Comparison of ENCODE assay signal across 19 cellular contexts in genomic region chr12:76999157-76999556, GRCh38.
DNase-seq lines count a peak whose midpoint lies in the region; ATAC-seq, FAIRE-seq and TF ChIP-seq lines count a peak whose summit lies in the region.
"Had no signal": no experiment of that assay in that cellular context is flagged by ENCODE, and none has a peak within 500 bp of the region (broad histone marks: within the 10 kb centered on the region; RNA-seq: fewer than 3 reads in every experiment).

No MANE protein-coding gene starts in this region.

- H4K5ac ChIP-seq in IMR-90 (ENCODE audit: low read depth, low read length) (no peak overlapping the region), H1 (ENCODE audit: insufficient read length, low read depth, low read length) (no peak overlapping the region)

- H3K4me2 ChIP-seq in SK-N-SH (no peak overlapping the region), IMR-90 (ENCODE audit: low read depth, low read length) (no peak overlapping the region), H1 (ENCODE audit: insufficient read depth in 1 of 2, low read depth in 2 of 2, low read length in 2 of 2) (no peak overlapping the region)
- H3K4me2 ChIP-seq: BLaER1 had no signal

- dilution Hi-C loops in IMR-90 (cut with HindIII; ENCODE audit: low sequenced_read_pairs, unreplicated experiment): no loop called here

- peaks cover 2% of the 10 kb centered on the region; the same call in 1 of the 2 replicates for H3K23me2 ChIP-seq in H1 (ENCODE audit: low read depth, low read length)

- no peaks in the 10 kb centered on the region for H3F3A ChIP-seq in SK-N-SH (replicated peaks; ENCODE audit: insufficient read depth)

- H2AK5ac ChIP-seq in IMR-90 (ENCODE audit: low read depth, low read length): no peak overlapping the region
- H2AK5ac ChIP-seq in H1 (ENCODE audit: low read depth, low read length): no peak overlapping the region

- intact Hi-C loops in IMR-90 (cut with micrococcal nuclease) (no loop called here), left colon (cut with DNase I, micrococcal nuclease) (no loop called here)

- H3K79me2 ChIP-seq in SK-N-SH (ENCODE audit: insufficient read depth) (no peaks in the 10 kb centered on the region), H1 (ENCODE audit: control insufficient read depth in 1 of 2, insufficient read depth in 2 of 2, low read length in 2 of 2) (no peaks in the 10 kb centered on the region)

- ATAC-seq in SK-N-SH treated with all-trans-retinoic acid at 6 μM for 48 hours (peak; percentile 25; the same call in 2 of the 3 replicates), IMR-90 (ENCODE audit: low read depth) (no peak), left colon (no peak)
- ATAC-seq: CD8-positive, alpha-beta T cell had no signal

- WGBS in SK-N-SH (ENCODE audit: low lambda C conversion rate): 23% methylated on average over 1 of the region's 1 CpG
- WGBS in IMR-90 (ENCODE audit: extremely low coverage in 2 of 2, insufficient read length in 1 of 2), 2 experiments: no CpG with 5 or more reads among the region's 1 CpG
- 95% methylated on average over 1 of the region's 1 CpG; no CpG with 5 or more reads in 1 of the 2 experiments for WGBS in H1 (ENCODE audit: extremely low coverage in 1 of 2, insufficient coverage in 1 of 2, insufficient read length in 1 of 2, insufficient replicate concordance in 2 of 2, low coverage in 1 of 2, low lambda C conversion rate in 2 of 2, missing lambda C conversion rate in 1 of 2), 2 experiments

- H3K4me1 ChIP-seq in SK-N-SH (ENCODE audit: control insufficient read depth in 1 of 2, insufficient read depth in 2 of 2, low read depth in 1 of 2, low read length in 1 of 2): peaks cover 0 to 2% of the 10 kb centered on the region in 2 experiments; a peak in 1 of 4 replicates
- no peaks in the 10 kb centered on the region for H3K4me1 ChIP-seq in IMR-90 (ENCODE audit: control insufficient read depth, insufficient read depth, low read length)
- H3K4me1 ChIP-seq in H1 (replicated peaks in 1 of 4; ENCODE audit: control insufficient read depth in 3 of 4, insufficient read depth in 4 of 4, low read length in 3 of 4): no peaks in the 10 kb centered on the region
- H3K4me1 ChIP-seq: BLaER1, Caco-2 had no signal

- H4K91ac ChIP-seq in IMR-90 (ENCODE audit: insufficient read depth, low read depth, low read length): no peak overlapping the region
- no peak overlapping the region for H4K91ac ChIP-seq in H1 (replicated peaks; ENCODE audit: insufficient read length, low read length)

- H3K9me2 ChIP-seq in SK-N-SH: no peaks in the 10 kb centered on the region

- H3K27me3 ChIP-seq in SK-N-SH (ENCODE audit: insufficient read depth) (no peaks in the 10 kb centered on the region), IMR-90 (ENCODE audit: control insufficient read depth, insufficient read depth, low read length) (no peaks in the 10 kb centered on the region), H1 (replicated peaks in 1 of 4; ENCODE audit: control insufficient read depth in 3 of 4, extremely low read depth in 1 of 4, insufficient read depth in 3 of 4, low read length in 3 of 4) (no peaks in the 10 kb centered on the region)
- H3K27me3 ChIP-seq: BLaER1 had no signal

- no peaks in the 10 kb centered on the region for H3K79me1 ChIP-seq in IMR-90 (ENCODE audit: low read depth in 1 of 2, low read length in 2 of 2)
- no peaks in the 10 kb centered on the region for H3K79me1 ChIP-seq in H1 (ENCODE audit: low read depth, low read length)

- H3K4ac ChIP-seq in IMR-90 (ENCODE audit: low read depth, low read length) (no peak overlapping the region), H1 (replicated peaks; ENCODE audit: insufficient read length, low read depth, low read length) (no peak overlapping the region)

- DNase-seq in SK-N-SH: no peak
- DNase-seq in IMR-90: no peak
- DNase-seq in NCI-H2227 treated with DMSO at 0.1 percent for 48 hours (lab: John Stamatoyannopoulos, UW): peak; percentile 75
- no peak for DNase-seq in H1 (ENCODE audit: low read depth in 1 of 2, low spot score in 2 of 2)
- DNase-seq in activated CD4-positive, alpha-beta T cell treated with anti-CD3 and anti-CD28 coated beads, Interleukin-2, amount 50 U/mL, for 1 hour: no peak
- DNase-seq in left colon: no peak
- DNase-seq: Caco-2; CD4-positive, CD25-positive, alpha-beta regulatory T cell; CD8-positive, alpha-beta T cell; DMS153; DND-41; GOT3; H7; HCEC 1CT had no signal

- no peak overlapping the region for H3K4me3 ChIP-seq in SK-N-SH (ENCODE audit: low read depth in 2 of 2, low read length in 1 of 2)
- H3K4me3 ChIP-seq in IMR-90 (ENCODE audit: insufficient read depth, low read depth, low read length): no peak overlapping the region
- no peak overlapping the region for H3K4me3 ChIP-seq in H1 (ENCODE audit: extremely low read depth in 1 of 4, insufficient read depth in 2 of 4, low read depth in 3 of 4, low read length in 4 of 4)
- H3K4me3 ChIP-seq: BLaER1 had no signal

- no peaks in the 10 kb centered on the region for H3K9me3 ChIP-seq in SK-N-SH
- H3K9me3 ChIP-seq in IMR-90 (ENCODE audit: control insufficient read depth, insufficient read depth, low read length): no peaks in the 10 kb centered on the region
- no peaks in the 10 kb centered on the region for H3K9me3 ChIP-seq in H1 (ENCODE audit: insufficient read depth in 2 of 2, low read depth in 1 of 2, low read length in 1 of 2)
- H3K9me3 ChIP-seq: BLaER1, Caco-2 had no signal

- BruUV-seq in IMR-90 (replicated peaks; lab: Mats Ljungman, UMichigan): no TSS peak

- H4K8ac ChIP-seq in IMR-90 (ENCODE audit: low read depth in 2 of 2, low read length in 2 of 2): no peak overlapping the region
- no peak overlapping the region for H4K8ac ChIP-seq in H1 (ENCODE audit: extremely low read depth, insufficient read depth, low read length)

- H3K14ac ChIP-seq in IMR-90 (replicated peaks; ENCODE audit: low read depth, low read length) (no peak overlapping the region), H1 (ENCODE audit: insufficient read length) (no peak overlapping the region)

- H2BK20ac ChIP-seq in IMR-90 (ENCODE audit: low read depth, low read length) (no peak overlapping the region), H1 (ENCODE audit: low read length) (no peak overlapping the region)

- H3K36me3 ChIP-seq in SK-N-SH (replicated peaks in 1 of 2; ENCODE audit: control insufficient read depth in 1 of 2, insufficient read depth in 2 of 2, low read length in 1 of 2): no peaks in the 10 kb centered on the region
- no peaks in the 10 kb centered on the region for H3K36me3 ChIP-seq in IMR-90 (ENCODE audit: control insufficient read depth, insufficient read depth, low read length)
- no peaks in the 10 kb centered on the region for H3K36me3 ChIP-seq in H1 (ENCODE audit: control insufficient read depth in 2 of 4, insufficient read depth in 4 of 4, low read length in 3 of 4)
- H3K36me3 ChIP-seq: BLaER1 had no signal

- no peak for TF ChIP-seq CTCF in SK-N-SH (IDR thresholded peaks at IDR 0.05)
- TF ChIP-seq CTCF in IMR-90 (conservative IDR thresholded peaks at IDR 0.05; ENCODE audit: low read depth, low read length): no peak
- TF ChIP-seq CTCF in H1 (IDR thresholded peaks at IDR 0.05; ENCODE audit: control extremely low read depth in 1 of 3, insufficient read depth in 1 of 3, low read depth in 1 of 3, low read length in 3 of 3): no peak

- H3K18ac ChIP-seq in IMR-90 (ENCODE audit: low read depth, low read length) (no peak overlapping the region), H1 (ENCODE audit: extremely low read depth, low read length) (no peak overlapping the region)

- POLR2A ChIA-PET in SK-N-SH (lab: Yijun Ruan, JAX) (no interaction called here), IMR-90 (lab: Charles Lee; ENCODE audit: unreplicated experiment) (no interaction called here), H1 (lab: Charles Lee; ENCODE audit: partially characterized antibody) (no interaction called here)

- H2BK5ac ChIP-seq in IMR-90 (ENCODE audit: low read depth, low read length, poor library complexity, severe bottlenecking) (no peak overlapping the region), H1 (ENCODE audit: low read depth, low read length) (no peak overlapping the region)

- TF ChIP-seq RAD21 in SK-N-SH (IDR thresholded peaks at IDR 0.05; ENCODE audit: low read length) (no peak), IMR-90 (IDR thresholded peaks at IDR 0.05; ENCODE audit: low read length) (no peak), H1 (IDR thresholded peaks at IDR 0.05 in 1 of 2, conservative IDR thresholded peaks at IDR 0.05 in 1 of 2; ENCODE audit: low read depth in 2 of 2, low read length in 2 of 2) (no peak)

- H4K20me1 ChIP-seq in SK-N-SH (ENCODE audit: insufficient read depth): no peaks in the 10 kb centered on the region
- H4K20me1 ChIP-seq in IMR-90 (ENCODE audit: insufficient read depth, low read length): no peaks in the 10 kb centered on the region
- H4K20me1 ChIP-seq in H1 (replicated peaks in 1 of 2; ENCODE audit: control insufficient read depth in 1 of 2, insufficient read depth in 2 of 2, low read length in 2 of 2): no peaks in the 10 kb centered on the region
- H4K20me1 ChIP-seq: BLaER1 had no signal

- H2BK15ac ChIP-seq in IMR-90 (ENCODE audit: low read depth, low read length) (no peak overlapping the region), H1 (ENCODE audit: low read length) (no peak overlapping the region)

- TF ChIP-seq EP300 in SK-N-SH (IDR thresholded peaks at IDR 0.05; ENCODE audit: borderline replicate concordance in 1 of 2, low read depth in 1 of 2, low read length in 1 of 2) (no peak), H1 (IDR thresholded peaks at IDR 0.05; ENCODE audit: borderline replicate concordance in 1 of 2, low read depth in 2 of 2, low read length in 2 of 2) (no peak)

- H2BK12ac ChIP-seq in H1 (ENCODE audit: low read depth, low read length): no peak overlapping the region

- H2AK9ac ChIP-seq in IMR-90 (replicated peaks; ENCODE audit: low read depth, low read length, poor library complexity): no peak overlapping the region

- no peaks in the 10 kb centered on the region for H3K9me1 ChIP-seq in IMR-90 (ENCODE audit: insufficient read depth, low read length)

- TF ChIP-seq POLR2A in IMR-90 (IDR thresholded peaks at IDR 0.05; ENCODE audit: low read depth, low read length) (no peak), H1 (IDR thresholded peaks at IDR 0.05; ENCODE audit: control extremely low read depth in 1 of 2, low read depth in 2 of 2, low read length in 2 of 2) (no peak)

- no peak for FAIRE-seq in H1 (lab: Jason Lieb, UNC)
- FAIRE-seq: G401.6, GM12892 had no signal

- in situ Hi-C loops in IMR-90 (cut with MboI; ENCODE audit: low sequenced_read_pairs): no loop called here

- H2BK120ac ChIP-seq in IMR-90 (ENCODE audit: low read depth, low read length) (no peak overlapping the region), H1 (replicated peaks; ENCODE audit: low read depth, low read length) (no peak overlapping the region)

- H2AFZ ChIP-seq in SK-N-SH (ENCODE audit: low read depth) (no peak overlapping the region), IMR-90 (replicated peaks; ENCODE audit: low read length, poor library complexity) (no peak overlapping the region), H1 (ENCODE audit: low read length) (no peak overlapping the region)

- no peak overlapping the region for H3K23ac ChIP-seq in IMR-90 (ENCODE audit: low read depth, low read length)
- H3K23ac ChIP-seq in H1 (ENCODE audit: insufficient read length): no peak overlapping the region

- no peak overlapping the region for H3K56ac ChIP-seq in IMR-90 (ENCODE audit: extremely low read depth, insufficient read depth, low read length)
- no peak overlapping the region for H3K56ac ChIP-seq in H1 (replicated peaks; ENCODE audit: insufficient read length, low read depth, low read length)

- H3K9ac ChIP-seq in SK-N-SH: no peak overlapping the region
- H3K9ac ChIP-seq in IMR-90 (ENCODE audit: low read depth, low read length): no peak overlapping the region
- no peak overlapping the region for H3K9ac ChIP-seq in H1 (replicated peaks in 1 of 4; ENCODE audit: extremely low read depth in 1 of 4, low read depth in 3 of 4, low read length in 3 of 4)
- H3K9ac ChIP-seq: BLaER1 had no signal

- CTCF ChIA-PET in SK-N-SH (lab: Yijun Ruan, JAX) (interaction anchor here (1.0 to 5.9 kb wide), 4 partner anchors 11 to 50 kb away, joined by 3 to 48 read pairs (median 3); no protein-coding TSS in a partner anchor), IMR-90 (lab: Yijun Ruan, JAX) (no interaction called here), H1 (lab: Charles Lee; ENCODE audit: partially characterized antibody) (interaction anchor here (5.6 kb wide), 1 partner anchor 12 kb away, joined by 47 read pairs; no protein-coding TSS in a partner anchor)

- H3K27ac ChIP-seq in SK-N-SH (ENCODE audit: low read depth in 2 of 2, low read length in 1 of 2): no peak overlapping the region
- H3K27ac ChIP-seq in IMR-90 (ENCODE audit: insufficient read depth, low read length): no peak overlapping the region
- no peak overlapping the region for H3K27ac ChIP-seq in H1 (ENCODE audit: low read depth, low read length)
- H3K27ac ChIP-seq: BLaER1, C4-2B had no signal
